Comparison of ENCODE assay signal across 8 cellular contexts in genomic region chr12:26114720-26115406, GRCh38. TPM values are rescaled to one million over a fixed set of nuclear protein-coding genes. Genes with fewer than 3 reads are reported as not detected.
DNase-seq lines count a peak whose midpoint lies in the region; ATAC-seq and TF ChIP-seq lines count a peak whose summit lies in the region.

No MANE protein-coding gene starts in this region.

- H3K9ac ChIP-seq in colonic mucosa (ENCODE audit: low read depth in 2 of 2, low read length in 2 of 2): peak overlapping the region; percentile 44 to 76

- no peak for ATAC-seq in HG02642 (IDR thresholded peaks at IDR 0.05; ENCODE audit: poor library complexity, unreplicated experiment)

- TF ChIP-seq CTCF in colonic mucosa (IDR thresholded peaks at IDR 0.05): no peak

- H3K4me3 ChIP-seq in ACC112 (ENCODE audit: low read depth, low read length): peak overlapping the region; percentile 83
- peak overlapping the region; percentile 35 for H3K4me3 ChIP-seq in Jurkat, Clone E6-1 (ENCODE audit: low read length)
- peak overlapping the region; percentile 44 for H3K4me3 ChIP-seq in colonic mucosa
- peak overlapping the region; percentile 34 to 58 for H3K4me3 ChIP-seq in muscle layer of duodenum (ENCODE audit: low read depth in 1 of 2, low read length in 2 of 2)

- H3K4me1 ChIP-seq in ACC112 (ENCODE audit: control insufficient read depth, insufficient read depth, low read length, unreplicated experiment) (peaks cover 17% of the 10 kb centered on the region), colonic mucosa (peaks cover 5% of the 10 kb centered on the region), muscle layer of duodenum (ENCODE audit: control insufficient read depth in 1 of 2, insufficient read depth in 2 of 2, low read length in 2 of 2) (peaks cover 9 to 12% of the 10 kb centered on the region in 2 donors)

- no peak for DNase-seq in Jurkat, Clone E6-1 (ENCODE audit: low read depth, low spot score)
- DNase-seq in colonic mucosa (no peak), GF-D8 (lab: John Stamatoyannopoulos, UW) (no peak), HPDE6-E6E7 (ENCODE audit: extremely low spot score) (no peak), DMS79 (lab: John Stamatoyannopoulos, UW) (no peak)

- H3K79me2 ChIP-seq in ACC112 (ENCODE audit: control insufficient read depth, insufficient read depth, low read length, unreplicated experiment): no peaks in the 10 kb centered on the region

- H3K27me3 ChIP-seq in ACC112 (ENCODE audit: insufficient read depth, low read length): no peaks in the 10 kb centered on the region
- no peaks in the 10 kb centered on the region for H3K27me3 ChIP-seq in colonic mucosa
- no peaks in the 10 kb centered on the region for H3K27me3 ChIP-seq in muscle layer of duodenum (ENCODE audit: low read depth, low read length)

- H3K27ac ChIP-seq in ACC112 (ENCODE audit: low read depth, low read length): peak overlapping the region; percentile 85; the same call in 1 of the 2 replicates
- peak overlapping the region; percentile 84 for H3K27ac ChIP-seq in colonic mucosa
- peak overlapping the region; percentile 82 for H3K27ac ChIP-seq in muscle layer of duodenum (ENCODE audit: low read length)

- H3K36me3 ChIP-seq in ACC112 (ENCODE audit: insufficient read depth, low read length) (no peaks in the 10 kb centered on the region), colonic mucosa (no peaks in the 10 kb centered on the region), muscle layer of duodenum (ENCODE audit: control insufficient read depth in 1 of 2, insufficient read depth in 2 of 2, low read length in 2 of 2) (no peaks in the 10 kb centered on the region)

- intact Hi-C loops in colonic mucosa (cut with DNase I): loop anchor here (5.0 kb wide), 1 partner anchor 287 kb away; no protein-coding TSS in a partner anchor

- H3K9me3 ChIP-seq in colonic mucosa (no peaks in the 10 kb centered on the region), muscle layer of duodenum (ENCODE audit: control insufficient read depth in 1 of 2, low read length in 2 of 2) (no peaks in the 10 kb centered on the region)

- H2AFZ ChIP-seq in ACC112 (ENCODE audit: low read length, unreplicated experiment): peak overlapping the region; percentile 66

RNA-seq across cellular contexts. Expression of gene BHLHE41, which starts 10.0 kb away (rescaled TPM):
- not detected for polyA plus RNA-seq in Jurkat, Clone E6-1 (2012; ENCODE audit: insufficient read depth, insufficient read length)
- total RNA-seq in colonic mucosa: 10 to 100 TPM; 13.3 to 31.8 TPM
